In genomic region chr3:184337981-184338380, GRCh38 we compare ENCODE assay signal across 10 cellular contexts. TPM values are rescaled to one million over a fixed set of nuclear protein-coding genes. Genes with fewer than 3 reads are reported as not detected.
A peak's percentile ranks its signal among the peaks of the same experiment; 100 is the strongest.
DNase-seq lines count a peak whose midpoint lies in the region; TF ChIP-seq lines count a peak whose summit lies in the region.
"Had no signal": no experiment of that assay in that cellular context is flagged by ENCODE, and none has a peak within 500 bp of the region (broad histone marks: within the 10 kb centered on the region; RNA-seq: fewer than 3 reads in every experiment).

No MANE protein-coding gene starts in this region.

- no peak overlapping the region for H2BK120ac ChIP-seq in trophoblast cell (ENCODE audit: insufficient read depth, low read length, poor library complexity)

- H3K4me2 ChIP-seq in BLaER1 treated with 17β-estradiol and CSF1 and Interleukin-3, amounts not matched to agents 10 nM and 100 nM: peak overlapping the region; percentile 93 to 99 (median 98)
- no peak overlapping the region for H3K4me2 ChIP-seq in trophoblast cell (ENCODE audit: low read length)

- H2BK5ac ChIP-seq in trophoblast cell (ENCODE audit: low read depth, low read length, poor library complexity): no peak overlapping the region

- peaks cover 0 to 15% (median 0%) of the 10 kb centered on the region in 11 experiments; a peak in 6 of 22 replicates for H3K27me3 ChIP-seq in BLaER1 treated with 17β-estradiol and CSF1 and Interleukin-3, amounts not matched to agents 10 nM and 100 nM
- H3K27me3 ChIP-seq in Peyer's patch (no peaks in the 10 kb centered on the region), trophoblast cell (ENCODE audit: insufficient read depth, low read length) (no peaks in the 10 kb centered on the region)
- no peaks in the 10 kb centered on the region for H3K27me3 ChIP-seq in effector memory CD4-positive, alpha-beta T cell (replicated peaks; ENCODE audit: control insufficient read depth, insufficient read depth, low read length, poor library complexity, severe bottlenecking)

- intact Hi-C loops in lower leg skin (cut with DNase I; ENCODE audit: low total_unique reads): no loop called here

- H3K79me1 ChIP-seq in trophoblast cell (ENCODE audit: low read length): peaks cover 15% of the 10 kb centered on the region

- no peak overlapping the region for H4K8ac ChIP-seq in trophoblast cell (ENCODE audit: low read depth, low read length)

- H2AK5ac ChIP-seq in trophoblast cell (ENCODE audit: low read length): no peak overlapping the region

- peak overlapping the region in 9 of 10 experiments; percentile 32 to 79 (median 46); a peak in 17 of 20 replicates for H3K4me3 ChIP-seq in BLaER1 treated with 17β-estradiol and CSF1 and Interleukin-3, amounts not matched to agents 10 nM and 100 nM
- H3K4me3 ChIP-seq in Peyer's patch (peak overlapping the region in 1 of 4 donors; percentile 92), fibroblast of pulmonary artery (replicated peaks; ENCODE audit: low read depth, low read length) (peak overlapping the region; percentile 34), trophoblast cell (ENCODE audit: low read depth, low read length) (no peak overlapping the region), lower leg skin (ENCODE audit: low read depth, poor library complexity, severe bottlenecking) (no peak overlapping the region)
- H3K4me3 ChIP-seq in effector memory CD4-positive, alpha-beta T cell (ENCODE audit: insufficient read depth, low read depth, low read length, poor library complexity, severe bottlenecking): no peak overlapping the region

- H4K20me1 ChIP-seq in BLaER1 treated with 17β-estradiol and CSF1 and Interleukin-3, amounts not matched to agents 10 nM and 100 nM: peaks cover 37 to 80% (median 57%) of the 10 kb centered on the region in 11 experiments; a peak in 21 of 22 replicates

- peaks cover 24 to 40% (median 36%) of the 10 kb centered on the region in 11 experiments for H3K36me3 ChIP-seq in BLaER1 treated with 17β-estradiol and CSF1 and Interleukin-3, amounts not matched to agents 10 nM and 100 nM
- H3K36me3 ChIP-seq in Peyer's patch: peaks cover 0 to 39% (median 0%) of the 10 kb centered on the region in 3 donors
- peaks cover 22 to 29% of the 10 kb centered on the region in 2 experiments for H3K36me3 ChIP-seq in trophoblast cell (ENCODE audit: control insufficient read depth in 1 of 2, insufficient read depth in 2 of 2, low read length in 2 of 2)
- H3K36me3 ChIP-seq in effector memory CD4-positive, alpha-beta T cell (ENCODE audit: control insufficient read depth, insufficient read depth, low read length): peaks cover 15% of the 10 kb centered on the region

- TF ChIP-seq CTCF in Peyer's patch (IDR thresholded peaks at IDR 0.05) (no peak), fibroblast of pulmonary artery (IDR thresholded peaks at IDR 0.05; ENCODE audit: low read length, missing control alignments) (no peak), lower leg skin (IDR thresholded peaks at IDR 0.05) (no peak)

- peaks cover 52 to 80% (median 60%) of the 10 kb centered on the region in 10 experiments for H3K4me1 ChIP-seq in BLaER1 treated with 17β-estradiol and CSF1 and Interleukin-3, amounts not matched to agents 10 nM and 100 nM
- H3K4me1 ChIP-seq in Peyer's patch: peaks cover 0 to 24% (median 3%) of the 10 kb centered on the region in 4 donors
- H3K4me1 ChIP-seq in trophoblast cell (ENCODE audit: control insufficient read depth in 1 of 2, insufficient read depth in 2 of 2, low read length in 2 of 2): peaks cover 15 to 23% of the 10 kb centered on the region in 2 experiments
- H3K4me1 ChIP-seq in effector memory CD4-positive, alpha-beta T cell (ENCODE audit: control insufficient read depth, insufficient read depth, low read length, poor library complexity, severe bottlenecking): peaks cover 13% of the 10 kb centered on the region

- H2AFZ ChIP-seq in trophoblast cell (ENCODE audit: insufficient read depth, low read length, poor library complexity): no peak overlapping the region

- H3K23ac ChIP-seq in trophoblast cell (ENCODE audit: low read length): no peak overlapping the region

- H4K91ac ChIP-seq in trophoblast cell (ENCODE audit: low read depth, low read length): no peak overlapping the region

- H3K4ac ChIP-seq in trophoblast cell (ENCODE audit: low read depth, low read length): peak overlapping the region; percentile 2

- no peaks in the 10 kb centered on the region for H3K9me3 ChIP-seq in BLaER1 treated with 17β-estradiol and CSF1 and Interleukin-3, amounts not matched to agents 10 nM and 100 nM (replicated peaks in 1 of 11)
- H3K9me3 ChIP-seq in Peyer's patch: no peaks in the 10 kb centered on the region
- H3K9me3 ChIP-seq in trophoblast cell (ENCODE audit: insufficient read depth, low read depth, low read length): peaks cover 3% of the 10 kb centered on the region
- no peaks in the 10 kb centered on the region for H3K9me3 ChIP-seq in effector memory CD4-positive, alpha-beta T cell (ENCODE audit: control insufficient read depth, low read length)

- H3K14ac ChIP-seq in trophoblast cell (ENCODE audit: low read length): no peak overlapping the region

- no peak overlapping the region for H3K18ac ChIP-seq in trophoblast cell (ENCODE audit: low read length)

- H3K27ac ChIP-seq in BLaER1 treated with 17β-estradiol and CSF1 and Interleukin-3, amounts not matched to agents 10 nM and 100 nM: peak overlapping the region in 8 of 11 experiments; percentile 5 to 59 (median 47); a peak in 10 of 22 replicates
- peak overlapping the region; percentile 49 to 98 (median 90) for H3K27ac ChIP-seq in Peyer's patch
- H3K27ac ChIP-seq in trophoblast cell (ENCODE audit: low read depth, low read length): no peak overlapping the region
- H3K27ac ChIP-seq in effector memory CD4-positive, alpha-beta T cell (ENCODE audit: insufficient read depth, low read length, poor library complexity, severe bottlenecking): no peak overlapping the region

- no peak overlapping the region for H4K12ac ChIP-seq in trophoblast cell (ENCODE audit: low read depth, low read length)

- TF ChIP-seq POLR2A in Peyer's patch (IDR thresholded peaks at IDR 0.05): no peak
- no peak for TF ChIP-seq POLR2A in lower leg skin (IDR thresholded peaks at IDR 0.05)

- DNase-seq in Peyer's patch: no peak
- no peak for DNase-seq in fibroblast of pulmonary artery (ENCODE audit: low read depth)
- DNase-seq in trophoblast cell: no peak
- no peak for DNase-seq in stimulated activated CD4-positive, alpha-beta T cell treated with anti-CD3 and anti-CD28 coated beads, Interleukin-4, amount 100 ng/mL, for 24 hours
- DNase-seq in lower leg skin (ENCODE audit: low spot score in 2 of 2): no peak
- DNase-seq in effector memory CD4-positive, alpha-beta T cell: no peak
- no peak for DNase-seq in OCI-M2 (lab: John Stamatoyannopoulos, UW; ENCODE audit: unreplicated experiment)
- DNase-seq: activated CD8-positive, alpha-beta memory T cell treated with anti-CD3 and anti-CD28 coated beads for 24 hours; DND-41 had no signal

- peak overlapping the region; percentile 21 to 86 (median 55); a peak in 17 of 22 replicates for H3K9ac ChIP-seq in BLaER1 treated with 17β-estradiol and CSF1 and Interleukin-3, amounts not matched to agents 10 nM and 100 nM
- no peak overlapping the region for H3K9ac ChIP-seq in trophoblast cell (ENCODE audit: low read length)

- WGBS in trophoblast cell (ENCODE audit: extremely low coverage, insufficient coverage, insufficient read length): no CpG with 5 or more reads among the region's 7 CpGs
- 58 to 62% methylated on average over 7 of the region's 7 CpGs for WGBS in lower leg skin, 2 donors

- peaks cover 9% of the 10 kb centered on the region for H3K79me2 ChIP-seq in trophoblast cell (ENCODE audit: control insufficient read depth, insufficient read depth, low read length, poor library complexity)

- H2BK12ac ChIP-seq in trophoblast cell (ENCODE audit: low read length): no peak overlapping the region

RNA-seq across cellular contexts. Expression of gene FAM131A, which starts 0.6 kb away (rescaled TPM):
- 10 to 100 TPM in 3 of 4 donors, 1 to 10 TPM in 1; 5.8 to 47.9 (median 19.6) TPM for total RNA-seq in Peyer's patch
- 25.1 and 28.3 TPM in 2 replicates for polyA plus RNA-seq in trophoblast cell (2013)
- 10 to 100 TPM; 60.3 to 81.7 (median 66.9) TPM for total RNA-seq in lower leg skin

RNA-seq across cellular contexts. Expression of gene CLCN2, which starts 23.4 kb away (rescaled TPM):
- total RNA-seq in Peyer's patch (10 to 100 TPM; 11.6 to 87.8 (median 63.8) TPM), lower leg skin (1 to 10 TPM; 1.7 to 6.0 (median 4.0) TPM)
- 7.0 and 7.3 TPM in 2 replicates for polyA plus RNA-seq in trophoblast cell (2013)

RNA-seq across cellular contexts. Expression of gene POLR2H, which starts 23.5 kb away (rescaled TPM):
- 100 to 1,000 TPM in 3 of 4 donors, 10 to 100 TPM in 1; 90.8 to 307 (median 239) TPM for total RNA-seq in Peyer's patch
- 85.6 and 90.5 TPM in 2 replicates for polyA plus RNA-seq in trophoblast cell (2013)
- total RNA-seq in lower leg skin: 10 to 100 TPM; 54.7 to 95.9 (median 66.8) TPM

RNA-seq across cellular contexts. Expression of gene EIF4G1, which starts 23.6 kb away (rescaled TPM):
- total RNA-seq in Peyer's patch (100 to 1,000 TPM; 209 to 295 (median 244) TPM), lower leg skin (100 to 1,000 TPM; 418 to 445 (median 433) TPM)
- 441 and 461 TPM in 2 replicates for polyA plus RNA-seq in trophoblast cell (2013)

RNA-seq across cellular contexts. Expression of gene PSMD2, which starts 38.9 kb away (rescaled TPM):
- 100 to 1,000 TPM; 140 to 198 (median 155) TPM for total RNA-seq in Peyer's patch
- 221 and 224 TPM in 2 replicates for polyA plus RNA-seq in trophoblast cell (2013)
- total RNA-seq in lower leg skin: 100 to 1,000 TPM; 194 to 263 (median 211) TPM

Comparison
In these comparisons a context has a peak if more than half of its experiments do, and no peak if none do; other contexts are left out.
1. H3K27ac ChIP-seq: peak in BLaER1 treated with 17β-estradiol and CSF1 and Interleukin-3, amounts not matched to agents 10 nM and 100 nM (8 of 11) and Peyer's patch (4 of 4); none in trophoblast cell (single experiment) and effector memory CD4-positive, alpha-beta T cell (single experiment).
2. H3K4me3 ChIP-seq: peak in BLaER1 treated with 17β-estradiol and CSF1 and Interleukin-3, amounts not matched to agents 10 nM and 100 nM (9 of 10) and fibroblast of pulmonary artery (single experiment); none in trophoblast cell (single experiment), lower leg skin (single experiment) and effector memory CD4-positive, alpha-beta T cell (single experiment).